Comparison of ENCODE assay signal across 22 cellular contexts in the genomic region with DNA sequence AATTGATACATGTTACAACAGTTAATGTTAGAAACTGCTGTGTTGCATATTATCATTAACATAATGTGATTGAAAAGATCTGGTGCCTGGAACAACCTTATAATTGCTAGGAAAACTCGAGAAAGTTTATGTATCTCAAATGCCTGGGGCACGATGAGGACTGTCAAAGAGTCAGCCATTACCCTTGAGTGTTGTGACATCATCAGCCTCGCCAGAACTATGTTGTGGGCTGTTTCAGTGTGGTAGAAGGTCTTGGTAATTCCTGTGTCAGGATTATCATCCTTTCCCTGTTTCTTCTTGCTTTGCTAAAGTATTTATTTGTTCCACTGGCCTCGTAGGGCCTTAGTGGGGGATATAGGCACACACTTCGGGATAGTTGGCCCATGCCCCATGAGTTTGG.
DNase-seq lines count a peak whose midpoint lies in the region; ATAC-seq and TF ChIP-seq lines count a peak whose summit lies in the region.
"Had no signal": no experiment of that assay in that cellular context is flagged by ENCODE, and none has a peak within 500 bp of the region (broad histone marks: within the 10 kb centered on the region; RNA-seq: fewer than 3 reads in every experiment).

No MANE protein-coding gene starts in this region.

- TF ChIP-seq CTCF in AG04450 (IDR thresholded peaks at IDR 0.05; ENCODE audit: low read depth, low read length) (no peak), WTC11 (IDR thresholded peaks at IDR 0.05) (no peak), osteoblast (IDR thresholded peaks at IDR 0.05; ENCODE audit: extremely low read depth, low read depth, low read length) (no peak), sigmoid colon (IDR thresholded peaks at IDR 0.05) (no peak)

- intact Hi-C loops in sigmoid colon (cut with DNase I) = no loop called here

- CTCF ChIA-PET in AG04450 (lab: Charles Lee) = interaction anchor here (0.5 kb wide), 1 partner anchor 522 kb away, joined by 3 read pairs; no protein-coding TSS in a partner anchor
- CTCF ChIA-PET in WTC11 (lab: Charles Lee) = interaction anchor here (0.6 kb wide), 1 partner anchor 77 kb away, joined by 3 read pairs; no protein-coding TSS in a partner anchor

- H3K9me3 ChIP-seq in AG04450 (ENCODE audit: control insufficient read depth, insufficient read depth, low read length) (no peaks in the 10 kb centered on the region), osteoblast (ENCODE audit: low read depth, low read length) (no peaks in the 10 kb centered on the region), sigmoid colon (no peaks in the 10 kb centered on the region)

- POLR2A ChIA-PET in AG04450 (lab: Yijun Ruan, JAX) (interaction anchor here (0.6 kb wide), 1 partner anchor 33 kb away, joined by 5 read pairs; no protein-coding TSS in a partner anchor), WTC11 (lab: Charles Lee) (no interaction called here)

- H3K4me3 Mint-ChIP-seq in WTC11 = no peak overlapping the region
- no peak overlapping the region for H3K4me3 Mint-ChIP-seq in stimulated activated memory B cell treated with anti-CD40 and anti-IgM and Interleukin-4, amounts not matched to agents 10 μg/mL and 1 μg/mL and 100 μg/mL, for 72 hours
- H3K4me3 Mint-ChIP-seq: CD4-positive, CD25-positive, alpha-beta regulatory T cell had no signal

- ATAC-seq in WTC11 (no peak), HG03469 (IDR thresholded peaks at IDR 0.05; ENCODE audit: unreplicated experiment) (no peak)
- no peak for ATAC-seq in stimulated activated memory B cell treated with anti-CD40 and anti-IgM and Interleukin-4, amounts not matched to agents 10 μg/mL and 1 μg/mL and 100 μg/mL, for 72 hours
- ATAC-seq: GM12878, HCT116, Panc1, SK-N-SH treated with all-trans-retinoic acid at 6 μM for 48 hours had no signal

- H2AFZ ChIP-seq in osteoblast (ENCODE audit: low read length) = no peak overlapping the region

- TF ChIP-seq EP300 in sigmoid colon (IDR thresholded peaks at IDR 0.05) = no peak

- H3K4me2 ChIP-seq in osteoblast (ENCODE audit: insufficient read depth, low read length) = no peak overlapping the region

- H3K79me2 ChIP-seq in osteoblast (ENCODE audit: insufficient read depth, low read length) = peaks cover 19% of the 10 kb centered on the region

- no peaks in the 10 kb centered on the region for H3K27me3 Mint-ChIP-seq in WTC11 (ENCODE audit: low read depth)
- H3K27me3 Mint-ChIP-seq in stimulated activated memory B cell treated with anti-CD40 and anti-IgM and Interleukin-4, amounts not matched to agents 10 μg/mL and 1 μg/mL and 100 μg/mL, for 72 hours = no peaks in the 10 kb centered on the region
- H3K27me3 Mint-ChIP-seq: B cell; CD4-positive, CD25-positive, alpha-beta regulatory T cell had no signal

- peaks cover 6% of the 10 kb centered on the region for H4K20me1 ChIP-seq in osteoblast (ENCODE audit: insufficient read depth, low read length)

- H3K27me3 ChIP-seq in AG04450 (ENCODE audit: control insufficient read depth, insufficient read depth, low read length) (no peaks in the 10 kb centered on the region), osteoblast (ENCODE audit: insufficient read depth, low read length) (no peaks in the 10 kb centered on the region), sigmoid colon (no peaks in the 10 kb centered on the region)

- H3K36me3 ChIP-seq in osteoblast (ENCODE audit: insufficient read depth, low read length) (no peaks in the 10 kb centered on the region), sigmoid colon (peaks cover 0 to 4% (median 0%) of the 10 kb centered on the region in 4 donors)

- DNase-seq in AG04450 (ENCODE audit: low read depth, low spot score) (no peak), EL (peak; percentile 27), WTC11 (ENCODE audit: low spot score) (no peak), osteoblast (ENCODE audit: insufficient read length, low spot score, missing footprints) (no peak), sigmoid colon (no peak)
- no peak for DNase-seq in activated CD8-positive, alpha-beta memory T cell treated with anti-CD3 and anti-CD28 coated beads, Interleukin-2, amount 50 U/mL, for 4 hours
- DNase-seq: CD4-positive, CD25-positive, alpha-beta regulatory T cell; KG1; NCI-H1092 treated with DMSO at 0.1 percent for 48 hours; NCI-H1436 treated with DMSO at 0.1 percent for 48 hours; NCI-H2029; NCI-H345; NCI-H524; NCI-H774; SIG-M5 had no signal

- no peaks in the 10 kb centered on the region for H3K9me3 Mint-ChIP-seq in WTC11
- H3K9me3 Mint-ChIP-seq in stimulated activated memory B cell treated with anti-CD40 and anti-IgM and Interleukin-4, amounts not matched to agents 10 μg/mL and 1 μg/mL and 100 μg/mL, for 72 hours = no peaks in the 10 kb centered on the region

- no peak for TF ChIP-seq POLR2A in sigmoid colon (IDR thresholded peaks at IDR 0.05)

- H3K27ac ChIP-seq in AG04450 (ENCODE audit: low read depth, low read length) (peak overlapping the region; percentile 83), osteoblast (ENCODE audit: low read depth, low read length) (peak overlapping the region; percentile 65), sigmoid colon (no peak overlapping the region)

- H3K27ac Mint-ChIP-seq in WTC11 = 0 out of 2 replicates have a peak overlapping the region, but pooled peaks have one; percentile 21
- no peak overlapping the region for H3K27ac Mint-ChIP-seq in stimulated activated memory B cell treated with anti-CD40 and anti-IgM and Interleukin-4, amounts not matched to agents 10 μg/mL and 1 μg/mL and 100 μg/mL, for 72 hours
- H3K27ac Mint-ChIP-seq: B cell; CD4-positive, CD25-positive, alpha-beta regulatory T cell had no signal

- H3K4me3 ChIP-seq in AG04450 (ENCODE audit: low read depth, low read length) (no peak overlapping the region), osteoblast (ENCODE audit: insufficient read depth, low read length) (no peak overlapping the region), sigmoid colon (no peak overlapping the region)
- H3K4me3 ChIP-seq: GM12878 had no signal

- peaks cover 21% of the 10 kb centered on the region for H3K36me3 Mint-ChIP-seq in WTC11
- peaks cover 34% of the 10 kb centered on the region for H3K36me3 Mint-ChIP-seq in stimulated activated memory B cell treated with anti-CD40 and anti-IgM and Interleukin-4, amounts not matched to agents 10 μg/mL and 1 μg/mL and 100 μg/mL, for 72 hours

- peaks cover 46% of the 10 kb centered on the region for H3K4me1 ChIP-seq in osteoblast (ENCODE audit: insufficient read depth, low read length)
- H3K4me1 ChIP-seq in sigmoid colon = peaks cover 0 to 49% (median 25%) of the 10 kb centered on the region in 4 donors

- H3K4me1 Mint-ChIP-seq in WTC11 = peaks cover 92% of the 10 kb centered on the region
- peaks cover 42% of the 10 kb centered on the region for H3K4me1 Mint-ChIP-seq in stimulated activated memory B cell treated with anti-CD40 and anti-IgM and Interleukin-4, amounts not matched to agents 10 μg/mL and 1 μg/mL and 100 μg/mL, for 72 hours

- WGBS in sigmoid colon, 2 donors = 56 to 84% methylated on average over 5 of the region's 5 CpGs

TF ChIP-seq in WTC11, 78 proteins besides CTCF, POLR2A, EP300 and RAD21 (continues in another document):
- TF ChIP-seq ZNF121 (CRISPR knock-in tag; IDR thresholded peaks at IDR 0.05) = no peak
- TF ChIP-seq FOXJ3 (CRISPR knock-in tag; IDR thresholded peaks at IDR 0.05; ENCODE audit: borderline replicate concordance) = no peak
- TF ChIP-seq, protein P1, sequence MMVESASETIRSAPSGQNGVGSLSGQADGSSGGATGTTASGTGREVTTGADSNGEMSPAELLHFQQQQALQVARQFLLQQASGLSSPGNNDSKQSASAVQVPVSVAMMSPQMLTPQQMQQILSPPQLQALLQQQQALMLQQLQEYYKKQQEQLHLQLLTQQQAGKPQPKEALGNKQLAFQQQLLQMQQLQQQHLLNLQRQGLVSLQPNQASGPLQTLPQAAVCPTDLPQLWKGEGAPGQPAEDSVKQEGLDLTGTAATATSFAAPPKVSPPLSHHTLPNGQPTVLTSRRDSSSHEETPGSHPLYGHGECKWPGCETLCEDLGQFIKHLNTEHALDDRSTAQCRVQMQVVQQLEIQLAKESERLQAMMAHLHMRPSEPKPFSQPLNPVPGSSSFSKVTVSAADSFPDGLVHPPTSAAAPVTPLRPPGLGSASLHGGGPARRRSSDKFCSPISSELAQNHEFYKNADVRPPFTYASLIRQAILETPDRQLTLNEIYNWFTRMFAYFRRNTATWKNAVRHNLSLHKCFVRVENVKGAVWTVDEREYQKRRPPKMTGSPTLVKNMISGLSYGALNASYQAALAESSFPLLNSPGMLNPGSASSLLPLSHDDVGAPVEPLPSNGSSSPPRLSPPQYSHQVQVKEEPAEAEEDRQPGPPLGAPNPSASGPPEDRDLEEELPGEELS (CRISPR knock-in tag; IDR thresholded peaks at IDR 0.05) = no peak
- TF ChIP-seq, protein P2, sequence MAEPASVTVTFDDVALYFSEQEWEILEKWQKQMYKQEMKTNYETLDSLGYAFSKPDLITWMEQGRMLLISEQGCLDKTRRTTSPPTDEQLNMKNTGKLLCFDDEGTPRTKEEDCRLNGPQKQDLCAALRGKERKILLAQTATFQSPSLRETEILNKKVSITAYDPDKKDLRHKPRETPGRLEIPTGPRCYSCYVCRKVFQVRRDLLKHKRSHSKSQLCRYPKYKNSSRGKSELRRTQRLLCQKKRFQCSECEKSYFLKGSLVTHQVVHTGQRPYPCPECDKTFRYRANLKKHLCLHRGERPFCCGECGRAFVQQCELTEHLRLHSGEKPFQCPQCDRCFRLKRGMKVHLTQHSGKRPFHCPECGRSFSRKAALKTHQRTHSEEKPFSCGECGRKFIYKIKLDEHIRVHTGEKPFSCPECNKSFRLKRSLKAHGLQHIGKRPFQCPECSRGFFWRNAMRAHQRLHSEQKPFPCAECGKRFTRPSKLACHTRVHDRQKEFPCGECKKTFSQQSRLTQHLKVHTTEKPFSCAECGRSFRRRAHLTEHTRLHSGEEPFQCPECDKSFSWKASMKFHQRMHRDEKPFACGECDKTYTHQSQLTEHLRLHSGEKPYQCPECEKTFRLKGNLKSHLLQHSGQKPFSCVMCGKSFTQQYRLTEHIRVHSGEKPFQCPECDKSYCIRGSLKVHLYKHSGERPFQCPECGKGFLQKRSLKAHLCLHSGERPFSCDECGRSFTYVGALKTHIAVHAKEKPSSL (CRISPR knock-in tag; conservative IDR thresholded peaks at IDR 0.05) = no peak
- TF ChIP-seq, protein P3, sequence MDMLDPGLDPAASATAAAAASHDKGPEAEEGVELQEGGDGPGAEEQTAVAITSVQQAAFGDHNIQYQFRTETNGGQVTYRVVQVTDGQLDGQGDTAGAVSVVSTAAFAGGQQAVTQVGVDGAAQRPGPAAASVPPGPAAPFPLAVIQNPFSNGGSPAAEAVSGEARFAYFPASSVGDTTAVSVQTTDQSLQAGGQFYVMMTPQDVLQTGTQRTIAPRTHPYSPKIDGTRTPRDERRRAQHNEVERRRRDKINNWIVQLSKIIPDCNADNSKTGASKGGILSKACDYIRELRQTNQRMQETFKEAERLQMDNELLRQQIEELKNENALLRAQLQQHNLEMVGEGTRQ (CRISPR knock-in tag; IDR thresholded peaks at IDR 0.05) = no peak
- TF ChIP-seq CREM (CRISPR knock-in tag; IDR thresholded peaks at IDR 0.05) = no peak
- no peak for TF ChIP-seq JAZF1 (CRISPR knock-in tag; IDR thresholded peaks at IDR 0.05)
- TF ChIP-seq NFATC4 (CRISPR knock-in tag; IDR thresholded peaks at IDR 0.05) = no peak
- no peak for TF ChIP-seq ZNF423 (CRISPR knock-in tag; IDR thresholded peaks at IDR 0.05)

Comparison
In these comparisons a context has a peak if more than half of its experiments do, and no peak if none do; other contexts are left out.
1. H3K27ac ChIP-seq: peak in AG04450 (single experiment) and osteoblast (single experiment); none in sigmoid colon (0 of 4).